Comparison of ENCODE assay signal across 13 cellular contexts in the genomic region with DNA sequence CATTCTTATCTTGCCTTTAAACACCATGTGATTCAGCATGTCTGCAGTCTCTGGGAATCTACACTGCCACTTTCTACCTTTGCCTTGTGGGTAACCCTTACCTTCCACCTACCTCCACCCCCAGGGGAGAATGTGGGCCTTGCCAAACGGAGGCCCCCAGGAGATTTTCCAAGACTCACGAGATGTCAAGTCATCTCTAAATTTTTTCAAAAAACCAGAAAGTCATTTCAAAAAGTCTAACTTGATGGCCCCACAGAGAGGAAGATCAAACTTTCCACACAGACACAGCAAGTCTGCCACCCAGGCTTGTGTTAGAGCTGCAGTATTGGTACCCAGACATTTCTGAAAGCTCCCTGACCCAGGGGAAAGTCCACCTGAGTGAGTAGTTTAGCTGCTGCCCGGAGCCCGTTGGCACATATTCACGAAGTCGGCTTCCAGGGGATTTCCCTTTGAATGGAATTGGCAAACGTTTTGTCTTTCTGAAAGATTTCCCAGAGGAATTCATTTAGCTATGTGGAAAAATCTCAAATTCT. TPM values are rescaled to one million over a fixed set of nuclear protein-coding genes. Genes with fewer than 3 reads are reported as not detected.
DNase-seq lines count a peak whose midpoint lies in the region; ATAC-seq, FAIRE-seq and TF ChIP-seq lines count a peak whose summit lies in the region.
"Had no signal": no experiment of that assay in that cellular context is flagged by ENCODE, and none has a peak within 500 bp of the region (broad histone marks: within the 10 kb centered on the region; RNA-seq: fewer than 3 reads in every experiment).

No MANE protein-coding gene starts in this region.

- peaks cover 0 to 2% (median 0%) of the 10 kb centered on the region in 8 donors for H3K9me3 Mint-ChIP-seq in CD4-positive, alpha-beta memory T cell

- no peak overlapping the region for H3K27ac ChIP-seq in CD4-positive, alpha-beta memory T cell (ENCODE audit: low read depth, low read length)

- H3K27me3 ChIP-seq in CD4-positive, alpha-beta memory T cell (ENCODE audit: insufficient read depth, low read length): no peaks in the 10 kb centered on the region
- H3K27me3 ChIP-seq in bronchial epithelial cell (ENCODE audit: control insufficient read depth, insufficient read depth, low read length): no peaks in the 10 kb centered on the region
- H3K27me3 ChIP-seq: upper lobe of right lung had no signal

- H3K36me3 ChIP-seq in CD4-positive, alpha-beta memory T cell (ENCODE audit: insufficient read depth, low read length): no peaks in the 10 kb centered on the region
- peaks cover 1% of the 10 kb centered on the region for H3K36me3 ChIP-seq in bronchial epithelial cell (ENCODE audit: control insufficient read depth, insufficient read depth, low read length)

- no peak overlapping the region for H3K4me3 ChIP-seq in CD4-positive, alpha-beta memory T cell (ENCODE audit: low read length in 2 of 2)
- H3K4me3 ChIP-seq in bronchial epithelial cell (ENCODE audit: low read depth, low read length): no peak overlapping the region
- H3K4me3 ChIP-seq: upper lobe of right lung had no signal

- CTCF ChIA-PET in CD4-positive, alpha-beta memory T cell (lab: Charles Lee; ENCODE audit: partially characterized antibody): interaction anchor here (0.9 to 1.2 kb wide), 2 partner anchors 26 to 58 kb away, joined by 3 to 4 read pairs; no protein-coding TSS in a partner anchor

- no peak for DNase-seq in CD4-positive, alpha-beta memory T cell
- peak; percentile 5 for DNase-seq in RPMI7951 (ENCODE audit: low read depth)
- peak; percentile 13 for DNase-seq in bronchial epithelial cell (ENCODE audit: low read depth)
- DNase-seq in stimulated activated CD4-positive, alpha-beta T cell treated with anti-CD3 and anti-CD28 coated beads, Interleukin-12 subunit alpha, Interleukin-12 subunit beta, amount 100 ng/mL, for 4 hours: peak; percentile 47
- no peak for DNase-seq in NCI-H524 (lab: John Stamatoyannopoulos, UW)
- no peak for DNase-seq in midbrain (lab: John Stamatoyannopoulos, UW)
- DNase-seq: Caco-2, NCI-H1092, SK-N-SH, upper lobe of right lung had no signal

- H3K36me3 Mint-ChIP-seq in CD4-positive, alpha-beta memory T cell: peaks cover 7 to 11% of the 10 kb centered on the region in 2 donors
- H3K36me3 Mint-ChIP-seq: brain had no signal

- H3K27me3 Mint-ChIP-seq in CD4-positive, alpha-beta memory T cell: no peaks in the 10 kb centered on the region

- peak overlapping the region in 1 of 8 donors; percentile 65 for H3K4me3 Mint-ChIP-seq in CD4-positive, alpha-beta memory T cell

- ATAC-seq in HG03196 (IDR thresholded peaks at IDR 0.05; ENCODE audit: unreplicated experiment) (no peak), GM19328 (IDR thresholded peaks at IDR 0.05; ENCODE audit: unreplicated experiment) (no peak)

- H3K4me1 ChIP-seq in CD4-positive, alpha-beta memory T cell (ENCODE audit: insufficient read depth, low read length): peaks cover 36% of the 10 kb centered on the region
- H3K4me1 ChIP-seq: Caco-2 had no signal

- H3K4me1 Mint-ChIP-seq in CD4-positive, alpha-beta memory T cell: peaks cover 31 to 58% (median 41%) of the 10 kb centered on the region in 4 donors

- POLR2A ChIA-PET in CD4-positive, alpha-beta memory T cell (lab: Charles Lee; ENCODE audit: partially characterized antibody): interaction anchor here (4.4 kb wide), 1 partner anchor 117 kb away, joined by 33 read pairs; the partner anchor contains the start of gene NFKBIA

- no peak for TF ChIP-seq CTCF in bronchial epithelial cell (IDR thresholded peaks at IDR 0.05; ENCODE audit: insufficient read depth, low read length, severe bottlenecking)

- no peak for FAIRE-seq in bronchial epithelial cell (lab: Jason Lieb, UNC)

- intact Hi-C loops in CD4-positive, alpha-beta memory T cell (cut with micrococcal nuclease): no loop called here

- H3K27ac Mint-ChIP-seq in CD4-positive, alpha-beta memory T cell: peak overlapping the region in 5 of 7 donors; percentile 76 to 95 (median 88)

- H3K9me3 ChIP-seq in CD4-positive, alpha-beta memory T cell (ENCODE audit: control insufficient read depth in 1 of 2, low read length in 2 of 2): no peaks in the 10 kb centered on the region
- H3K9me3 ChIP-seq: Caco-2, SK-N-SH, upper lobe of right lung had no signal

RNA-seq across cellular contexts. Expression of gene PSMA6, which starts 4.6 kb away (rescaled TPM):
- 10 to 100 TPM; 84.6 to 86.2 TPM for total RNA-seq in CD4-positive, alpha-beta memory T cell
- 100 to 1,000 TPM; 329 to 413 TPM for polyA plus RNA-seq in CD4-positive, alpha-beta memory T cell
- 371 and 402 TPM in 2 replicates for total RNA-seq in RPMI7951 (2014; rRNA removed; shearing (Covaris generic))
- total RNA-seq in bronchial epithelial cell: 159 and 222 TPM in 2 replicates

Comparison
In these comparisons a context has a peak if more than half of its experiments do, and no peak if none do; other contexts are left out.
1. DNase-seq: peak in RPMI7951 (single experiment), bronchial epithelial cell (single experiment) and stimulated activated CD4-positive, alpha-beta T cell treated with anti-CD3 and anti-CD28 coated beads, Interleukin-12 subunit alpha, Interleukin-12 subunit beta, amount 100 ng/mL, for 4 hours (single experiment); none in CD4-positive, alpha-beta memory T cell (0 of 5), NCI-H524 (0 of 2) and midbrain (single experiment).